ENCODE assay signal across 1 cellular context in the genomic region with DNA sequence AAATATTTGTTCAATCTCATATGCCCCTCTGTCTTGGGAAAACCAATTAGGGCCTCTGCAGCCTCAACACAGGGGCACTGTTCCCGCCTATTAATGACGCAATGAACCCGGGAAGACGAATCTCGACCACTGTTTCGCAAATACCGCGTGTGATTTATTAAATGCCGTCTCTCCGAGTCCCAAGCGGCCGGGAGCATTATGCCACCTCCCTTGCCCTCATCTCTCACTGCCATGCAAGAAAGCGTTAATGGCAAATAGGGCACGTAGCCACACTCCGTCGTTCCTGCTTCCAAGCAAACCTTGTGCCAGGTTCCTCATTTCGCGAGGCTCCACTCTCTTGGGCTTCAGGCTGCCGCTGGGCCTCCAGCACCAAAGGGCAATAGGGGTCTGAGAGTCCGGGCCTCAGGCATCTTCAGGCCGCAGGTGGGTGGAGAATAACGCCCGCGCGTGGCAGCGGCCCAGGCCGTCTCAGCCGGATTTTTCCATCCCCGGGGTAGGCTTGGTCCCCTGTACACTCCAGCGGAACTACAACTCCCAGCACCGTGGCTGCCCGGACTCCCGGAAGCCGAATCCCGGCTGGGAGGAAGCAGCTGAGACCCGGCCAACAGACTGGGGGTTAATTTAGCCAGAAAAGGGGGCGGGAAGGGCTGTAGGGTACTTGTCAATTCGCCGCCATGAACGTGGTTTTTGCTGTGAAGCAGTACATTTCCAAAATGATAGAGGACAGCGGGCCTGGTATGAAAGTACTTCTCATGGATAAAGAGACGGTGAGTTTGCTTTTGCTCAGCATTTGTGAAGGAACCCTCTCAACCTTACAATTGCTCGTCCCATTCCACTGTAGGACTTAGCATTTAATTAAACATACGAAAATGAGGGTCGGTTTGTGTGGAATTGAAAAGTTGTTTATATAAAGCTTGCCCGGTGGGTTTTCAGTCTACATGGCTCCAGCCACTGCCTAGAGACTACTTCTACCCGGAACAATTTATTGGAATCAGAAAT.
TF ChIP-seq lines count a peak whose summit lies in the region.

A gene with protein sequence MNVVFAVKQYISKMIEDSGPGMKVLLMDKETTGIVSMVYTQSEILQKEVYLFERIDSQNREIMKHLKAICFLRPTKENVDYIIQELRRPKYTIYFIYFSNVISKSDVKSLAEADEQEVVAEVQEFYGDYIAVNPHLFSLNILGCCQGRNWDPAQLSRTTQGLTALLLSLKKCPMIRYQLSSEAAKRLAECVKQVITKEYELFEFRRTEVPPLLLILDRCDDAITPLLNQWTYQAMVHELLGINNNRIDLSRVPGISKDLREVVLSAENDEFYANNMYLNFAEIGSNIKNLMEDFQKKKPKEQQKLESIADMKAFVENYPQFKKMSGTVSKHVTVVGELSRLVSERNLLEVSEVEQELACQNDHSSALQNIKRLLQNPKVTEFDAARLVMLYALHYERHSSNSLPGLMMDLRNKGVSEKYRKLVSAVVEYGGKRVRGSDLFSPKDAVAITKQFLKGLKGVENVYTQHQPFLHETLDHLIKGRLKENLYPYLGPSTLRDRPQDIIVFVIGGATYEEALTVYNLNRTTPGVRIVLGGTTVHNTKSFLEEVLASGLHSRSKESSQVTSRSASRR (plus strand): TSS at position 593 of the 999 bp plus-strand sequence. CDS start 82 bp downstream, at position 675.

TF ChIP-seq in K562, 482 proteins besides CTCF, POLR2A, EP300 and RAD21 (continued from another document and continues in another):
- TF ChIP-seq, protein P1, sequence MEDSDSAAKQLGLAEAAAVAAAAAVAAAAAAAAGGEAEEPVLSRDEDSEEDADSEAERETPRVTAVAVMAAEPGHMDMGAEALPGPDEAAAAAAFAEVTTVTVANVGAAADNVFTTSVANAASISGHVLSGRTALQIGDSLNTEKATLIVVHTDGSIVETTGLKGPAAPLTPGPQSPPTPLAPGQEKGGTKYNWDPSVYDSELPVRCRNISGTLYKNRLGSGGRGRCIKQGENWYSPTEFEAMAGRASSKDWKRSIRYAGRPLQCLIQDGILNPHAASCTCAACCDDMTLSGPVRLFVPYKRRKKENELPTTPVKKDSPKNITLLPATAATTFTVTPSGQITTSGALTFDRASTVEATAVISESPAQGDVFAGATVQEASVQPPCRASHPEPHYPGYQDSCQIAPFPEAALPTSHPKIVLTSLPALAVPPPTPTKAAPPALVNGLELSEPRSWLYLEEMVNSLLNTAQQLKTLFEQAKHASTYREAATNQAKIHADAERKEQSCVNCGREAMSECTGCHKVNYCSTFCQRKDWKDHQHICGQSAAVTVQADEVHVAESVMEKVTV (CRISPR knock-in tag; IDR thresholded peaks at IDR 0.05), result no peak
- TF ChIP-seq JUND (IDR thresholded peaks at IDR 0.05; ENCODE audit: borderline replicate concordance, low read depth, low read length), result peak; percentile 79
- TF ChIP-seq JUND (tag; IDR thresholded peaks at IDR 0.05; ENCODE audit: borderline replicate concordance, low read depth, low read length), result peak; percentile 25; the same call in 1 of the 3 replicates
- TF ChIP-seq, protein P2, sequence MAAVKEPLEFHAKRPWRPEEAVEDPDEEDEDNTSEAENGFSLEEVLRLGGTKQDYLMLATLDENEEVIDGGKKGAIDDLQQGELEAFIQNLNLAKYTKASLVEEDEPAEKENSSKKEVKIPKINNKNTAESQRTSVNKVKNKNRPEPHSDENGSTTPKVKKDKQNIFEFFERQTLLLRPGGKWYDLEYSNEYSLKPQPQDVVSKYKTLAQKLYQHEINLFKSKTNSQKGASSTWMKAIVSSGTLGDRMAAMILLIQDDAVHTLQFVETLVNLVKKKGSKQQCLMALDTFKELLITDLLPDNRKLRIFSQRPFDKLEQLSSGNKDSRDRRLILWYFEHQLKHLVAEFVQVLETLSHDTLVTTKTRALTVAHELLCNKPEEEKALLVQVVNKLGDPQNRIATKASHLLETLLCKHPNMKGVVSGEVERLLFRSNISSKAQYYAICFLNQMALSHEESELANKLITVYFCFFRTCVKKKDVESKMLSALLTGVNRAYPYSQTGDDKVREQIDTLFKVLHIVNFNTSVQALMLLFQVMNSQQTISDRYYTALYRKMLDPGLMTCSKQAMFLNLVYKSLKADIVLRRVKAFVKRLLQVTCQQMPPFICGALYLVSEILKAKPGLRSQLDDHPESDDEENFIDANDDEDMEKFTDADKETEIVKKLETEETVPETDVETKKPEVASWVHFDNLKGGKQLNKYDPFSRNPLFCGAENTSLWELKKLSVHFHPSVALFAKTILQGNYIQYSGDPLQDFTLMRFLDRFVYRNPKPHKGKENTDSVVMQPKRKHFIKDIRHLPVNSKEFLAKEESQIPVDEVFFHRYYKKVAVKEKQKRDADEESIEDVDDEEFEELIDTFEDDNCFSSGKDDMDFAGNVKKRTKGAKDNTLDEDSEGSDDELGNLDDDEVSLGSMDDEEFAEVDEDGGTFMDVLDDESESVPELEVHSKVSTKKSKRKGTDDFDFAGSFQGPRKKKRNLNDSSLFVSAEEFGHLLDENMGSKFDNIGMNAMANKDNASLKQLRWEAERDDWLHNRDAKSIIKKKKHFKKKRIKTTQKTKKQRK (IDR thresholded peaks at IDR 0.05; ENCODE audit: borderline replicate concordance, low read depth, low read length), result no peak
- no peak for TF ChIP-seq CBX1 (IDR thresholded peaks at IDR 0.05; ENCODE audit: low read depth)
- no peak for TF ChIP-seq RBM15 (IDR thresholded peaks at IDR 0.05; ENCODE audit: insufficient read depth, low read length)
- TF ChIP-seq, protein P3, sequence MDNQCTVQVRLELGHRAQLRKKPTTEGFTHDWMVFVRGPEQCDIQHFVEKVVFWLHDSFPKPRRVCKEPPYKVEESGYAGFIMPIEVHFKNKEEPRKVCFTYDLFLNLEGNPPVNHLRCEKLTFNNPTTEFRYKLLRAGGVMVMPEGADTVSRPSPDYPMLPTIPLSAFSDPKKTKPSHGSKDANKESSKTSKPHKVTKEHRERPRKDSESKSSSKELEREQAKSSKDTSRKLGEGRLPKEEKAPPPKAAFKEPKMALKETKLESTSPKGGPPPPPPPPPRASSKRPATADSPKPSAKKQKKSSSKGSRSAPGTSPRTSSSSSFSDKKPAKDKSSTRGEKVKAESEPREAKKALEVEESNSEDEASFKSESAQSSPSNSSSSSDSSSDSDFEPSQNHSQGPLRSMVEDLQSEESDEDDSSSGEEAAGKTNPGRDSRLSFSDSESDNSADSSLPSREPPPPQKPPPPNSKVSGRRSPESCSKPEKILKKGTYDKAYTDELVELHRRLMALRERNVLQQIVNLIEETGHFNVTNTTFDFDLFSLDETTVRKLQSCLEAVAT (IDR thresholded peaks at IDR 0.05), result no peak
- no peak for TF ChIP-seq ZNF444 (CRISPR knock-in tag; IDR thresholded peaks at IDR 0.05)
- TF ChIP-seq, protein P4, sequence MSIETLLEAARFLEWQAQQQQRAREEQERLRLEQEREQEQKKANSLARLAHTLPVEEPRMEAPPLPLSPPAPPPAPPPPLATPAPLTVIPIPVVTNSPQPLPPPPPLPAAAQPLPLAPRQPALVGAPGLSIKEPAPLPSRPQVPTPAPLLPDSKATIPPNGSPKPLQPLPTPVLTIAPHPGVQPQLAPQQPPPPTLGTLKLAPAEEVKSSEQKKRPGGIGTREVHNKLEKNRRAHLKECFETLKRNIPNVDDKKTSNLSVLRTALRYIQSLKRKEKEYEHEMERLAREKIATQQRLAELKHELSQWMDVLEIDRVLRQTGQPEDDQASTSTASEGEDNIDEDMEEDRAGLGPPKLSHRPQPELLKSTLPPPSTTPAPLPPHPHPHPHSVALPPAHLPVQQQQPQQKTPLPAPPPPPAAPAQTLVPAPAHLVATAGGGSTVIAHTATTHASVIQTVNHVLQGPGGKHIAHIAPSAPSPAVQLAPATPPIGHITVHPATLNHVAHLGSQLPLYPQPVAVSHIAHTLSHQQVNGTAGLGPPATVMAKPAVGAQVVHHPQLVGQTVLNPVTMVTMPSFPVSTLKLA (conservative IDR thresholded peaks at IDR 0.05), result peak; percentile 72 to 83
- no peak for TF ChIP-seq ZNF551 (CRISPR knock-in tag; IDR thresholded peaks at IDR 0.05)
- TF ChIP-seq, protein P5, sequence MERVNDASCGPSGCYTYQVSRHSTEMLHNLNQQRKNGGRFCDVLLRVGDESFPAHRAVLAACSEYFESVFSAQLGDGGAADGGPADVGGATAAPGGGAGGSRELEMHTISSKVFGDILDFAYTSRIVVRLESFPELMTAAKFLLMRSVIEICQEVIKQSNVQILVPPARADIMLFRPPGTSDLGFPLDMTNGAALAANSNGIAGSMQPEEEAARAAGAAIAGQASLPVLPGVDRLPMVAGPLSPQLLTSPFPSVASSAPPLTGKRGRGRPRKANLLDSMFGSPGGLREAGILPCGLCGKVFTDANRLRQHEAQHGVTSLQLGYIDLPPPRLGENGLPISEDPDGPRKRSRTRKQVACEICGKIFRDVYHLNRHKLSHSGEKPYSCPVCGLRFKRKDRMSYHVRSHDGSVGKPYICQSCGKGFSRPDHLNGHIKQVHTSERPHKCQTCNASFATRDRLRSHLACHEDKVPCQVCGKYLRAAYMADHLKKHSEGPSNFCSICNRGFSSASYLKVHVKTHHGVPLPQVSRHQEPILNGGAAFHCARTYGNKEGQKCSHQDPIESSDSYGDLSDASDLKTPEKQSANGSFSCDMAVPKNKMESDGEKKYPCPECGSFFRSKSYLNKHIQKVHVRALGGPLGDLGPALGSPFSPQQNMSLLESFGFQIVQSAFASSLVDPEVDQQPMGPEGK (CRISPR knock-in tag; IDR thresholded peaks at IDR 0.05; ENCODE audit: borderline replicate concordance), result no peak
- TF ChIP-seq SNRNP70 (optimal IDR thresholded peaks at IDR 0.05; ENCODE audit: low read depth, low read length), result no peak
- TF ChIP-seq, protein P6, sequence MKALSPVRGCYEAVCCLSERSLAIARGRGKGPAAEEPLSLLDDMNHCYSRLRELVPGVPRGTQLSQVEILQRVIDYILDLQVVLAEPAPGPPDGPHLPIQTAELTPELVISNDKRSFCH (CRISPR knock-in tag; IDR thresholded peaks at IDR 0.05), result no peak
- TF ChIP-seq, protein P6 (tag; IDR thresholded peaks at IDR 0.05), result peak; percentile 45; the same call in 1 of the 2 replicates
- no peak for TF ChIP-seq FOXK1 (CRISPR knock-in tag; IDR thresholded peaks at IDR 0.05; ENCODE audit: borderline replicate concordance)
- peak; percentile 89 for TF ChIP-seq GTF2E2 (tag; IDR thresholded peaks at IDR 0.05)
- 0 out of 2 replicates have a peak, but pooled peaks have one; percentile 46 for TF ChIP-seq HNRNPL (IDR thresholded peaks at IDR 0.05; ENCODE audit: low read depth, low read length)
- TF ChIP-seq NCOA6 (IDR thresholded peaks at IDR 0.05), result no peak
- TF ChIP-seq, protein P7, sequence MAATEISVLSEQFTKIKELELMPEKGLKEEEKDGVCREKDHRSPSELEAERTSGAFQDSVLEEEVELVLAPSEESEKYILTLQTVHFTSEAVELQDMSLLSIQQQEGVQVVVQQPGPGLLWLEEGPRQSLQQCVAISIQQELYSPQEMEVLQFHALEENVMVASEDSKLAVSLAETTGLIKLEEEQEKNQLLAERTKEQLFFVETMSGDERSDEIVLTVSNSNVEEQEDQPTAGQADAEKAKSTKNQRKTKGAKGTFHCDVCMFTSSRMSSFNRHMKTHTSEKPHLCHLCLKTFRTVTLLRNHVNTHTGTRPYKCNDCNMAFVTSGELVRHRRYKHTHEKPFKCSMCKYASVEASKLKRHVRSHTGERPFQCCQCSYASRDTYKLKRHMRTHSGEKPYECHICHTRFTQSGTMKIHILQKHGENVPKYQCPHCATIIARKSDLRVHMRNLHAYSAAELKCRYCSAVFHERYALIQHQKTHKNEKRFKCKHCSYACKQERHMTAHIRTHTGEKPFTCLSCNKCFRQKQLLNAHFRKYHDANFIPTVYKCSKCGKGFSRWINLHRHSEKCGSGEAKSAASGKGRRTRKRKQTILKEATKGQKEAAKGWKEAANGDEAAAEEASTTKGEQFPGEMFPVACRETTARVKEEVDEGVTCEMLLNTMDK (IDR thresholded peaks at IDR 0.05; ENCODE audit: borderline replicate concordance, insufficient read depth, low read depth, low read length, poor library complexity, severe bottlenecking), result no peak
- TF ChIP-seq, protein P8, sequence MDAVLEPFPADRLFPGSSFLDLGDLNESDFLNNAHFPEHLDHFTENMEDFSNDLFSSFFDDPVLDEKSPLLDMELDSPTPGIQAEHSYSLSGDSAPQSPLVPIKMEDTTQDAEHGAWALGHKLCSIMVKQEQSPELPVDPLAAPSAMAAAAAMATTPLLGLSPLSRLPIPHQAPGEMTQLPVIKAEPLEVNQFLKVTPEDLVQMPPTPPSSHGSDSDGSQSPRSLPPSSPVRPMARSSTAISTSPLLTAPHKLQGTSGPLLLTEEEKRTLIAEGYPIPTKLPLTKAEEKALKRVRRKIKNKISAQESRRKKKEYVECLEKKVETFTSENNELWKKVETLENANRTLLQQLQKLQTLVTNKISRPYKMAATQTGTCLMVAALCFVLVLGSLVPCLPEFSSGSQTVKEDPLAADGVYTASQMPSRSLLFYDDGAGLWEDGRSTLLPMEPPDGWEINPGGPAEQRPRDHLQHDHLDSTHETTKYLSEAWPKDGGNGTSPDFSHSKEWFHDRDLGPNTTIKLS (IDR thresholded peaks at IDR 0.05; ENCODE audit: borderline replicate concordance, low read depth), result peak; percentile 85; the same call in 1 of the 2 replicates
- TF ChIP-seq ZNF274 (IDR thresholded peaks at IDR 0.05; ENCODE audit: borderline replicate concordance, low read depth, low read length), result no peak
- no peak for TF ChIP-seq FOXJ3 (CRISPR knock-in tag; IDR thresholded peaks at IDR 0.05)
- no peak for TF ChIP-seq MTA2 (IDR thresholded peaks at IDR 0.05; ENCODE audit: low read depth)
- TF ChIP-seq GATAD2A (IDR thresholded peaks at IDR 0.05), result 0 out of 2 replicates have a peak, but pooled peaks have one; percentile 15
- peak; percentile 62 for TF ChIP-seq RB1 (IDR thresholded peaks at IDR 0.05; ENCODE audit: low read depth)
- no peak; the same call in 1 of the 2 replicates for TF ChIP-seq ZNF121 (CRISPR knock-in tag; conservative IDR thresholded peaks at IDR 0.05)
- TF ChIP-seq RBBP5 (IDR thresholded peaks at IDR 0.05; ENCODE audit: borderline replicate concordance, insufficient read depth, low read length, poor library complexity, severe bottlenecking), result peak; percentile 87
- TF ChIP-seq MED1 (CRISPR knock-in tag; IDR thresholded peaks at IDR 0.05; ENCODE audit: borderline replicate concordance), result no peak
- TF ChIP-seq MEF2A (IDR thresholded peaks at IDR 0.05; ENCODE audit: control insufficient read depth, low read depth, low read length), result no peak
- TF ChIP-seq, protein P9, sequence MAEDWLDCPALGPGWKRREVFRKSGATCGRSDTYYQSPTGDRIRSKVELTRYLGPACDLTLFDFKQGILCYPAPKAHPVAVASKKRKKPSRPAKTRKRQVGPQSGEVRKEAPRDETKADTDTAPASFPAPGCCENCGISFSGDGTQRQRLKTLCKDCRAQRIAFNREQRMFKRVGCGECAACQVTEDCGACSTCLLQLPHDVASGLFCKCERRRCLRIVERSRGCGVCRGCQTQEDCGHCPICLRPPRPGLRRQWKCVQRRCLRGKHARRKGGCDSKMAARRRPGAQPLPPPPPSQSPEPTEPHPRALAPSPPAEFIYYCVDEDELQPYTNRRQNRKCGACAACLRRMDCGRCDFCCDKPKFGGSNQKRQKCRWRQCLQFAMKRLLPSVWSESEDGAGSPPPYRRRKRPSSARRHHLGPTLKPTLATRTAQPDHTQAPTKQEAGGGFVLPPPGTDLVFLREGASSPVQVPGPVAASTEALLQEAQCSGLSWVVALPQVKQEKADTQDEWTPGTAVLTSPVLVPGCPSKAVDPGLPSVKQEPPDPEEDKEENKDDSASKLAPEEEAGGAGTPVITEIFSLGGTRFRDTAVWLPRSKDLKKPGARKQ (CRISPR knock-in tag; IDR thresholded peaks at IDR 0.05), result no peak
- TF ChIP-seq POLR2AphosphoS5 (IDR thresholded peaks at IDR 0.05; ENCODE audit: control insufficient read depth, insufficient read depth, low read depth, low read length), result peak; percentile 51; the same call in 1 of the 2 replicates
- TF ChIP-seq ELF4 (CRISPR knock-in tag; IDR thresholded peaks at IDR 0.05), result no peak
- no peak for TF ChIP-seq SETDB1 (IDR thresholded peaks at IDR 0.05; ENCODE audit: low read length)
- TF ChIP-seq NFIC (IDR thresholded peaks at IDR 0.05), result peak; percentile 55; the same call in 1 of the 2 replicates
- no peak for TF ChIP-seq CBFA2T2 (conservative IDR thresholded peaks at IDR 0.05)
- no peak for TF ChIP-seq SREBF2 (CRISPR knock-in tag; IDR thresholded peaks at IDR 0.05)
